1 cellular context compared by ENCODE assay signal in the genomic region with DNA sequence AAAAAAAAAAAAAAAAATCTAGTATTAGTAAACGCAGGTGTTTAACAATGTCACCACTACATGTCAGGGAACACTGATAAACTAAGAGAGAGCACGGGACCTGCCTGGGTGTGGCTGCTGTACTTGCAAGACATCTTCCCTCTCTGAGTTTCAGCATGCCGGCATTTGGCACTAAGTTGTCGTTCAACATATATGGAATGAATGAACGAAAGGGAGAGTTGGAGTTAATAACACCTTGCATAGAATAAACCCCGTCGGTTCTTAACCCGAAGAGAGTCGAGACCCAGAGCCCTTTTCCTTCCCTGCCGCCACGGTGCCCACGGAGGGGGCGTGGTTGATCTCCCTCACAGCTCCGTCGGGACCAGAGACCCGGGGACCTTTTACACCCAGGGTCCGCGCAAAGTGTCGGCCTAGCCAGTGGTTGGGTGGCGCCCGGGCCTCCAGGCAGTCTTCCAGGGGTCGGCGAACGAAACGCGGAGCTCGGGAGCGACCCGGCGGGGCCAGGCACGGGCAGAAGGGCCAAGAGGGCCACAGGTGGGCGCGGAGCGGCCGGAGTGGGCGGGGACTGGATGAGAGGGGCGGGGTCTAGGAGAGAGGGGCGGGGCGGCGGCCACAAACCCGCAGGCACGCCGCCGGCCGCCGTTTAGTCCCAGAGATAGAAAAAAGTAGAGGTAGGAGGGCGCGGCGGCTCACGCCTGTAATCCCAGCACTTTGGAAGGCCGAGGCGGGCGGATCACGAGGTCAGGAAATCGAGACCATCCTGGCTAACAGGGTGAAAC.
TF ChIP-seq lines count a peak whose summit lies in the region.

No MANE protein-coding gene starts in this region.

TF ChIP-seq in K562, 482 proteins besides CTCF, POLR2A, EP300 and RAD21 (continues in another document):
- TF ChIP-seq SMAD3 (CRISPR knock-in tag; conservative IDR thresholded peaks at IDR 0.05) = no peak
- TF ChIP-seq ZNF124 (CRISPR knock-in tag; IDR thresholded peaks at IDR 0.05) = no peak
- no peak for TF ChIP-seq SRSF3 (IDR thresholded peaks at IDR 0.05; ENCODE audit: insufficient read depth, low read length)
- no peak for TF ChIP-seq SIRT6 (IDR thresholded peaks at IDR 0.05; ENCODE audit: low read depth, low read length)
- TF ChIP-seq NONO (IDR thresholded peaks at IDR 0.05; ENCODE audit: low read depth in 2 of 2, low read length in 1 of 2) = 0 out of 4 replicates have a peak, but pooled peaks of 1 of the 2 experiments have one; percentile 23
- TF ChIP-seq MITF (IDR thresholded peaks at IDR 0.05) = no peak
- TF ChIP-seq TAF9B (IDR thresholded peaks at IDR 0.05; ENCODE audit: partially characterized antibody) = no peak
- TF ChIP-seq POLR3A (IDR thresholded peaks at IDR 0.05; ENCODE audit: borderline replicate concordance, extremely low read depth, insufficient read depth, insufficient read length) = no peak
- TF ChIP-seq ZZZ3 (IDR thresholded peaks at IDR 0.05) = 0 out of 2 replicates have a peak, but pooled peaks have one; percentile 42
- 0 out of 2 replicates have a peak, but pooled peaks have one; percentile 22 for TF ChIP-seq SNAPC5 (CRISPR knock-in tag; IDR thresholded peaks at IDR 0.05)
- TF ChIP-seq, protein P1, sequence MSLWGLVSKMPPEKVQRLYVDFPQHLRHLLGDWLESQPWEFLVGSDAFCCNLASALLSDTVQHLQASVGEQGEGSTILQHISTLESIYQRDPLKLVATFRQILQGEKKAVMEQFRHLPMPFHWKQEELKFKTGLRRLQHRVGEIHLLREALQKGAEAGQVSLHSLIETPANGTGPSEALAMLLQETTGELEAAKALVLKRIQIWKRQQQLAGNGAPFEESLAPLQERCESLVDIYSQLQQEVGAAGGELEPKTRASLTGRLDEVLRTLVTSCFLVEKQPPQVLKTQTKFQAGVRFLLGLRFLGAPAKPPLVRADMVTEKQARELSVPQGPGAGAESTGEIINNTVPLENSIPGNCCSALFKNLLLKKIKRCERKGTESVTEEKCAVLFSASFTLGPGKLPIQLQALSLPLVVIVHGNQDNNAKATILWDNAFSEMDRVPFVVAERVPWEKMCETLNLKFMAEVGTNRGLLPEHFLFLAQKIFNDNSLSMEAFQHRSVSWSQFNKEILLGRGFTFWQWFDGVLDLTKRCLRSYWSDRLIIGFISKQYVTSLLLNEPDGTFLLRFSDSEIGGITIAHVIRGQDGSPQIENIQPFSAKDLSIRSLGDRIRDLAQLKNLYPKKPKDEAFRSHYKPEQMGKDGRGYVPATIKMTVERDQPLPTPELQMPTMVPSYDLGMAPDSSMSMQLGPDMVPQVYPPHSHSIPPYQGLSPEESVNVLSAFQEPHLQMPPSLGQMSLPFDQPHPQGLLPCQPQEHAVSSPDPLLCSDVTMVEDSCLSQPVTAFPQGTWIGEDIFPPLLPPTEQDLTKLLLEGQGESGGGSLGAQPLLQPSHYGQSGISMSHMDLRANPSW (CRISPR knock-in tag; IDR thresholded peaks at IDR 0.05) = no peak
- no peak for TF ChIP-seq ZNF134 (CRISPR knock-in tag; conservative IDR thresholded peaks at IDR 0.05)
- peak; percentile 23; the same call in 1 of the 2 replicates for TF ChIP-seq CBX1 (IDR thresholded peaks at IDR 0.05; ENCODE audit: low read depth)
- TF ChIP-seq ZNF232 (CRISPR knock-in tag; IDR thresholded peaks at IDR 0.05) = no peak
- TF ChIP-seq CBX5 (IDR thresholded peaks at IDR 0.05; ENCODE audit: borderline replicate concordance, low read depth) = no peak
- TF ChIP-seq SNIP1 (IDR thresholded peaks at IDR 0.05; ENCODE audit: low read depth) = no peak
- TF ChIP-seq CSDE1 (IDR thresholded peaks at IDR 0.05) = no peak
- no peak for TF ChIP-seq TRIM28 (IDR thresholded peaks at IDR 0.05)
- TF ChIP-seq ZNF644 (tag; IDR thresholded peaks at IDR 0.05; ENCODE audit: low read depth) = no peak
- peak; percentile 75 for TF ChIP-seq POLR2G (IDR thresholded peaks at IDR 0.05; ENCODE audit: low read depth, low read length)
- no peak for TF ChIP-seq CHD2 (IDR thresholded peaks at IDR 0.05; ENCODE audit: low read depth, low read length)
- TF ChIP-seq ATF6 (CRISPR knock-in tag; IDR thresholded peaks at IDR 0.05) = no peak
- no peak for TF ChIP-seq TFAM (CRISPR knock-in tag; conservative IDR thresholded peaks at IDR 0.05)
- no peak for TF ChIP-seq PTTG1 (tag; IDR thresholded peaks at IDR 0.05; ENCODE audit: low read depth)
- TF ChIP-seq TEAD2 (tag; IDR thresholded peaks at IDR 0.05) = no peak
- TF ChIP-seq SPI1 (IDR thresholded peaks at IDR 0.05; ENCODE audit: borderline replicate concordance, low read depth, low read length) = no peak
- peak; percentile 43; the same call in 1 of the 2 replicates for TF ChIP-seq ZC3H8 (IDR thresholded peaks at IDR 0.05)
- TF ChIP-seq, protein P2, sequence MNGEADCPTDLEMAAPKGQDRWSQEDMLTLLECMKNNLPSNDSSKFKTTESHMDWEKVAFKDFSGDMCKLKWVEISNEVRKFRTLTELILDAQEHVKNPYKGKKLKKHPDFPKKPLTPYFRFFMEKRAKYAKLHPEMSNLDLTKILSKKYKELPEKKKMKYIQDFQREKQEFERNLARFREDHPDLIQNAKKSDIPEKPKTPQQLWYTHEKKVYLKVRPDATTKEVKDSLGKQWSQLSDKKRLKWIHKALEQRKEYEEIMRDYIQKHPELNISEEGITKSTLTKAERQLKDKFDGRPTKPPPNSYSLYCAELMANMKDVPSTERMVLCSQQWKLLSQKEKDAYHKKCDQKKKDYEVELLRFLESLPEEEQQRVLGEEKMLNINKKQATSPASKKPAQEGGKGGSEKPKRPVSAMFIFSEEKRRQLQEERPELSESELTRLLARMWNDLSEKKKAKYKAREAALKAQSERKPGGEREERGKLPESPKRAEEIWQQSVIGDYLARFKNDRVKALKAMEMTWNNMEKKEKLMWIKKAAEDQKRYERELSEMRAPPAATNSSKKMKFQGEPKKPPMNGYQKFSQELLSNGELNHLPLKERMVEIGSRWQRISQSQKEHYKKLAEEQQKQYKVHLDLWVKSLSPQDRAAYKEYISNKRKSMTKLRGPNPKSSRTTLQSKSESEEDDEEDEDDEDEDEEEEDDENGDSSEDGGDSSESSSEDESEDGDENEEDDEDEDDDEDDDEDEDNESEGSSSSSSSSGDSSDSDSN (IDR thresholded peaks at IDR 0.05; ENCODE audit: borderline replicate concordance in 1 of 2, low read depth in 2 of 2, low read length in 2 of 2) = no peak
- TF ChIP-seq ZFP1 (CRISPR knock-in tag; IDR thresholded peaks at IDR 0.05) = no peak
- TF ChIP-seq SP1 (CRISPR knock-in tag; IDR thresholded peaks at IDR 0.05) = peak; percentile 70
- TF ChIP-seq ZBTB9 (CRISPR knock-in tag; IDR thresholded peaks at IDR 0.05) = no peak
- no peak for TF ChIP-seq NBN (IDR thresholded peaks at IDR 0.05; ENCODE audit: low read depth)
- TF ChIP-seq SMAD4 (CRISPR knock-in tag; conservative IDR thresholded peaks at IDR 0.05) = no peak
- no peak for TF ChIP-seq NFXL1 (CRISPR knock-in tag; IDR thresholded peaks at IDR 0.05)
- no peak for TF ChIP-seq HDAC6 (IDR thresholded peaks at IDR 0.05; ENCODE audit: low read depth, low read length)
- no peak for TF ChIP-seq KDM5B (IDR thresholded peaks at IDR 0.05; ENCODE audit: insufficient replicate concordance, low read depth, low read length)
- TF ChIP-seq, protein P3, sequence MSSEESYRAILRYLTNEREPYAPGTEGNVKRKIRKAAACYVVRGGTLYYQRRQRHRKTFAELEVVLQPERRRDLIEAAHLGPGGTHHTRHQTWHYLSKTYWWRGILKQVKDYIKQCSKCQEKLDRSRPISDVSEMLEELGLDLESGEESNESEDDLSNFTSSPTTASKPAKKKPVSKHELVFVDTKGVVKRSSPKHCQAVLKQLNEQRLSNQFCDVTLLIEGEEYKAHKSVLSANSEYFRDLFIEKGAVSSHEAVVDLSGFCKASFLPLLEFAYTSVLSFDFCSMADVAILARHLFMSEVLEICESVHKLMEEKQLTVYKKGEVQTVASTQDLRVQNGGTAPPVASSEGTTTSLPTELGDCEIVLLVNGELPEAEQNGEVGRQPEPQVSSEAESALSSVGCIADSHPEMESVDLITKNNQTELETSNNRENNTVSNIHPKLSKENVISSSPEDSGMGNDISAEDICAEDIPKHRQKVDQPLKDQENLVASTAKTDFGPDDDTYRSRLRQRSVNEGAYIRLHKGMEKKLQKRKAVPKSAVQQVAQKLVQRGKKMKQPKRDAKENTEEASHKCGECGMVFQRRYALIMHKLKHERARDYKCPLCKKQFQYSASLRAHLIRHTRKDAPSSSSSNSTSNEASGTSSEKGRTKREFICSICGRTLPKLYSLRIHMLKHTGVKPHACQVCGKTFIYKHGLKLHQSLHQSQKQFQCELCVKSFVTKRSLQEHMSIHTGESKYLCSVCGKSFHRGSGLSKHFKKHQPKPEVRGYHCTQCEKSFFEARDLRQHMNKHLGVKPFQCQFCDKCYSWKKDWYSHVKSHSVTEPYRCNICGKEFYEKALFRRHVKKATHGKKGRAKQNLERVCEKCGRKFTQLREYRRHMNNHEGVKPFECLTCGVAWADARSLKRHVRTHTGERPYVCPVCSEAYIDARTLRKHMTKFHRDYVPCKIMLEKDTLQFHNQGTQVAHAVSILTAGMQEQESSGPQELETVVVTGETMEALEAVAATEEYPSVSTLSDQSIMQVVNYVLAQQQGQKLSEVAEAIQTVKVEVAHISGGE (CRISPR knock-in tag; IDR thresholded peaks at IDR 0.05) = no peak
- TF ChIP-seq ZNF707 (CRISPR knock-in tag; conservative IDR thresholded peaks at IDR 0.05) = no peak
- TF ChIP-seq, protein P4, sequence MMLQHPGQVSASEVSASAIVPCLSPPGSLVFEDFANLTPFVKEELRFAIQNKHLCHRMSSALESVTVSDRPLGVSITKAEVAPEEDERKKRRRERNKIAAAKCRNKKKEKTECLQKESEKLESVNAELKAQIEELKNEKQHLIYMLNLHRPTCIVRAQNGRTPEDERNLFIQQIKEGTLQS (IDR thresholded peaks at IDR 0.05) = no peak
- TF ChIP-seq, protein P4 (CRISPR knock-in tag; conservative IDR thresholded peaks at IDR 0.05) = no peak
- no peak for TF ChIP-seq MCM2 (IDR thresholded peaks at IDR 0.05; ENCODE audit: low read depth)
- TF ChIP-seq ZBTB8A (IDR thresholded peaks at IDR 0.05; ENCODE audit: partially characterized antibody) = no peak
- TF ChIP-seq, protein P5, sequence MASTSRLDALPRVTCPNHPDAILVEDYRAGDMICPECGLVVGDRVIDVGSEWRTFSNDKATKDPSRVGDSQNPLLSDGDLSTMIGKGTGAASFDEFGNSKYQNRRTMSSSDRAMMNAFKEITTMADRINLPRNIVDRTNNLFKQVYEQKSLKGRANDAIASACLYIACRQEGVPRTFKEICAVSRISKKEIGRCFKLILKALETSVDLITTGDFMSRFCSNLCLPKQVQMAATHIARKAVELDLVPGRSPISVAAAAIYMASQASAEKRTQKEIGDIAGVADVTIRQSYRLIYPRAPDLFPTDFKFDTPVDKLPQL (IDR thresholded peaks at IDR 0.05; ENCODE audit: extremely low read depth, insufficient read length) = peak; percentile 13
- TF ChIP-seq, protein P6, sequence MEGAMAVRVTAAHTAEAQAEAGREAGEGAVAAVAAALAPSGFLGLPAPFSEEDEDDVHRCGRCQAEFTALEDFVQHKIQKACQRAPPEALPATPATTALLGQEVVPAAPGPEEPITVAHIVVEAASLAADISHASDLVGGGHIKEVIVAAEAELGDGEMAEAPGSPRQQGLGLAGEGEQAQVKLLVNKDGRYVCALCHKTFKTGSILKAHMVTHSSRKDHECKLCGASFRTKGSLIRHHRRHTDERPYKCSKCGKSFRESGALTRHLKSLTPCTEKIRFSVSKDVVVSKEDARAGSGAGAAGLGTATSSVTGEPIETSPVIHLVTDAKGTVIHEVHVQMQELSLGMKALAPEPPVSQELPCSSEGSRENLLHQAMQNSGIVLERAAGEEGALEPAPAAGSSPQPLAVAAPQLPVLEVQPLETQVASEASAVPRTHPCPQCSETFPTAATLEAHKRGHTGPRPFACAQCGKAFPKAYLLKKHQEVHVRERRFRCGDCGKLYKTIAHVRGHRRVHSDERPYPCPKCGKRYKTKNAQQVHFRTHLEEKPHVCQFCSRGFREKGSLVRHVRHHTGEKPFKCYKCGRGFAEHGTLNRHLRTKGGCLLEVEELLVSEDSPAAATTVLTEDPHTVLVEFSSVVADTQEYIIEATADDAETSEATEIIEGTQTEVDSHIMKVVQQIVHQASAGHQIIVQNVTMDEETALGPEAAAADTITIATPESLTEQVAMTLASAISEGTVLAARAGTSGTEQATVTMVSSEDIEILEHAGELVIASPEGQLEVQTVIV (CRISPR knock-in tag; IDR thresholded peaks at IDR 0.05; ENCODE audit: borderline replicate concordance) = no peak
